24 cellular contexts compared by ENCODE assay signal in the genomic region with DNA sequence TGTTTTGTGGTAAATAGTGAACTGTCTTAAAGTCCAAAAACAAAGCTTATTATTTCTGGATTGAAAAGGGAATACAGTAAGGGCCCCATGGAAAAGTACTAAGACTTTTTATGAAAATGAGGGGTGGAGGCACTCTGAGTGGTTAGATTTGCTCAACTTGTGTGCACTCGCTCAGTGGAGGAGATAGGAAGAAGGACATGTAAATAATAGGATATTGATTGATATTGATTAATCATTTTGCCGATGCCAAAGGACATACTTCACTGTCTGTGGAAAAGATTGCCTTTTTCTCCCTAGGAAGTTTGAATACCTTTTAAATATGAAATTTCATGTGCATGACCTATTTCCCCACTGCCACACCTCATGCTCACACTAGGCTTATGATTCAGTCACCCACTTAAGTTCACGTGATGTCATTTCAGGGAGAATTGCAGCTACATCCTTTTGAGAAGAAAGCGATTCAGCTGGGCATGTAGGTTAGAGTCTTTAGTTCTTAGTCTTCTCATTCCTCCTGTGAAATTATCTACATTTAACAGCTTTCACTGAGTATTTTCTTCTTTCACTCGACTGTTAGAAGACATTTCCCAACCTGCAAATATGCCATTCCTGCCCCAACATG. TPM values are rescaled to one million over a fixed set of nuclear protein-coding genes. Genes with fewer than 3 reads are reported as not detected.
DNase-seq lines count a peak whose midpoint lies in the region; ATAC-seq and TF ChIP-seq lines count a peak whose summit lies in the region.
"Had no signal": no experiment of that assay in that cellular context is flagged by ENCODE, and none has a peak within 500 bp of the region (broad histone marks: within the 10 kb centered on the region; RNA-seq: fewer than 3 reads in every experiment).

No MANE protein-coding gene starts in this region.

- peak overlapping the region; percentile 77 for H3K27ac Mint-ChIP-seq in activated naive CD4-positive, alpha-beta T cell treated with anti-CD3 and anti-CD28 coated beads for 36 hours
- H3K27ac Mint-ChIP-seq: brain; dendritic cell treated with granulocyte-macrophage colony-stimulating factor and Interleukin-4, amounts not matched to agents 40 ng/mL and 50 ng/mL, for 4 days; T-helper 17 cell had no signal

- peaks cover 0 to 37% (median 13%) of the 10 kb centered on the region in 4 donors for H3K4me1 ChIP-seq in tibial artery

- peak; percentile 31 for ATAC-seq in stimulated activated naive CD8-positive, alpha-beta T cell treated with anti-CD3 and anti-CD28 coated beads, Interleukin-15, Interleukin-2, amounts not matched to agents 100 U/mL and 50 U/mL, for 24 hours
- no peak for ATAC-seq in GM18520 (IDR thresholded peaks at IDR 0.05; ENCODE audit: unreplicated experiment)
- ATAC-seq: gastroesophageal sphincter, K562, left lobe of liver, right cardiac atrium, T-helper 17 cell had no signal

- H3K27ac ChIP-seq in RWPE1 (no peak overlapping the region), tibial artery (no peak overlapping the region)
- H3K27ac ChIP-seq: gastroesophageal sphincter, upper lobe of left lung, WERI-Rb-1 had no signal

- H3K4me1 Mint-ChIP-seq in activated naive CD4-positive, alpha-beta T cell treated with anti-CD3 and anti-CD28 coated beads for 36 hours (ENCODE audit: low read depth) = peaks cover 58% of the 10 kb centered on the region

- peaks cover 23% of the 10 kb centered on the region for H3K36me3 Mint-ChIP-seq in activated naive CD4-positive, alpha-beta T cell treated with anti-CD3 and anti-CD28 coated beads for 36 hours (ENCODE audit: low read depth)

- CTCF ChIA-PET in activated naive CD4-positive, alpha-beta T cell treated with anti-CD3 and anti-CD28 coated beads for 36 hours (lab: Charles Lee) = interaction anchor here (0.9 to 1.6 kb wide), 4 partner anchors 13 to 762 kb away, joined by 3 to 4 read pairs (median 3); no protein-coding TSS in a partner anchor
- CTCF ChIA-PET in RWPE1 (lab: Yijun Ruan, JAX) = interaction anchor here (0.6 kb wide), 1 partner anchor 663 kb away, joined by 4 read pairs; no protein-coding TSS in a partner anchor

- no peaks in the 10 kb centered on the region for H3K27me3 ChIP-seq in tibial artery
- H3K27me3 ChIP-seq: gastroesophageal sphincter, upper lobe of left lung had no signal

- TF ChIP-seq CTCF in RWPE1 (conservative IDR thresholded peaks at IDR 0.05; ENCODE audit: low read depth) (no peak), epithelial cell of esophagus (IDR thresholded peaks at IDR 0.05; ENCODE audit: insufficient read depth, low read depth, low read length, missing control alignments) (no peak), tibial artery (IDR thresholded peaks at IDR 0.05) (no peak)

- H3K4me3 ChIP-seq in epithelial cell of esophagus (ENCODE audit: low read length) = no peak overlapping the region
- no peak overlapping the region for H3K4me3 ChIP-seq in tibial artery
- H3K4me3 ChIP-seq: gastroesophageal sphincter, K562, upper lobe of left lung had no signal

- H3K4me3 Mint-ChIP-seq in activated naive CD4-positive, alpha-beta T cell treated with anti-CD3 and anti-CD28 coated beads for 36 hours = no peak overlapping the region
- H3K4me3 Mint-ChIP-seq: dendritic cell treated with granulocyte-macrophage colony-stimulating factor and Interleukin-4, amounts not matched to agents 40 ng/mL and 50 ng/mL, for 4 days; T-helper 17 cell had no signal

- peak; percentile 40 for DNase-seq in activated naive CD4-positive, alpha-beta T cell treated with anti-CD3 and anti-CD28 coated beads for 36 hours
- no peak for DNase-seq in activated naive CD4-positive, alpha-beta T cell treated with anti-CD3 and anti-CD28 coated beads, Interleukin-2, amount 50 U/mL, for 16 hours
- DNase-seq in RWPE1 (ENCODE audit: low spot score) (peak; percentile 8), epithelial cell of esophagus (ENCODE audit: low read depth) (peak; percentile 82), NCI-H748 treated with DMSO at 0.1 percent for 48 hours (lab: John Stamatoyannopoulos, UW) (no peak), tibial artery (no peak)
- DNase-seq in stimulated activated naive CD8-positive, alpha-beta T cell treated with anti-CD3 and anti-CD28 coated beads, Interleukin-15, Interleukin-2, amounts not matched to agents 100 U/mL and 50 U/mL, for 24 hours = no peak
- DNase-seq: activated gamma-delta T cell; H7; NCI-H1105; NCI-H2107; NCI-H524 treated with DMSO at 0.1 percent for 48 hours; right cardiac atrium; SIG-M5; stimulated activated naive CD4-positive, alpha-beta T cell; T-helper 17 cell; upper lobe of left lung; WERI-Rb-1 had no signal

- H3K36me3 ChIP-seq in tibial artery = peaks cover 0 to 14% (median 10%) of the 10 kb centered on the region in 3 donors

- H3K9me3 Mint-ChIP-seq in activated naive CD4-positive, alpha-beta T cell treated with anti-CD3 and anti-CD28 coated beads for 36 hours = no peaks in the 10 kb centered on the region
- H3K9me3 Mint-ChIP-seq: brain; dendritic cell treated with granulocyte-macrophage colony-stimulating factor and Interleukin-4, amounts not matched to agents 40 ng/mL and 50 ng/mL, for 4 days had no signal

- H3K27me3 Mint-ChIP-seq in activated naive CD4-positive, alpha-beta T cell treated with anti-CD3 and anti-CD28 coated beads for 36 hours (ENCODE audit: low read depth) = no peaks in the 10 kb centered on the region
- H3K27me3 Mint-ChIP-seq: dendritic cell treated with granulocyte-macrophage colony-stimulating factor and Interleukin-4, amounts not matched to agents 40 ng/mL and 50 ng/mL, for 4 days; T-helper 17 cell had no signal

- POLR2A ChIA-PET in RWPE1 (lab: Yijun Ruan, JAX; ENCODE audit: low non-redundant PET) = no interaction called here

- intact Hi-C loops in activated naive CD4-positive, alpha-beta T cell treated with anti-CD3 and anti-CD28 coated beads for 36 hours (cut with micrococcal nuclease) = loop anchor here (1.0 kb wide), 1 partner anchor 658 kb away; the partner anchor contains the start of gene GPR137B
- intact Hi-C loops in tibial artery (cut with DNase I; ENCODE audit: low total_unique reads) = no loop called here

- no peaks in the 10 kb centered on the region for H3K9me3 ChIP-seq in tibial artery
- H3K9me3 ChIP-seq: gastroesophageal sphincter, upper lobe of left lung had no signal

RNA-seq across cellular contexts. Expression of gene MTR, which starts 5.0 kb away (rescaled TPM):
- total RNA-seq in activated naive CD4-positive, alpha-beta T cell treated with anti-CD3 and anti-CD28 coated beads for 36 hours = 10 to 100 TPM; 55.3 to 57.6 TPM

Comparison
In these comparisons a context has a peak if more than half of its experiments do, and no peak if none do; other contexts are left out.
1. DNase-seq: peak in activated naive CD4-positive, alpha-beta T cell treated with anti-CD3 and anti-CD28 coated beads for 36 hours (single experiment), RWPE1 (single experiment) and epithelial cell of esophagus (single experiment); none in activated naive CD4-positive, alpha-beta T cell treated with anti-CD3 and anti-CD28 coated beads, Interleukin-2, amount 50 U/mL, for 16 hours (single experiment), stimulated activated naive CD8-positive, alpha-beta T cell treated with anti-CD3 and anti-CD28 coated beads, Interleukin-15, Interleukin-2, amounts not matched to agents 100 U/mL and 50 U/mL, for 24 hours (single experiment), NCI-H748 treated with DMSO at 0.1 percent for 48 hours (single experiment) and tibial artery (0 of 2).